ENCODE assay signal across 27 cellular contexts in genomic region chr10:114115661-114116060, GRCh38. TPM values are rescaled to one million over a fixed set of nuclear protein-coding genes. Genes with fewer than 3 reads are reported as not detected.
DNase-seq lines count a peak whose midpoint lies in the region; ATAC-seq and TF ChIP-seq lines count a peak whose summit lies in the region.
"Had no signal": no experiment of that assay in that cellular context is flagged by ENCODE, and none has a peak within 500 bp of the region (broad histone marks: within the 10 kb centered on the region; RNA-seq: fewer than 3 reads in every experiment).

No MANE protein-coding gene starts in this region.

- H3K4me2 ChIP-seq in trophoblast cell (ENCODE audit: low read length), result no peak overlapping the region

- H3K23ac ChIP-seq in trophoblast cell (ENCODE audit: low read length), result peak overlapping the region; percentile 47

- WGBS in trophoblast cell (ENCODE audit: extremely low coverage, insufficient coverage, insufficient read length), result no CpG with 5 or more reads among the region's 5 CpGs

- H3K4me3 ChIP-seq in trophoblast cell (ENCODE audit: low read depth, low read length), result no peak overlapping the region
- H3K4me3 ChIP-seq: GM23248, MG63, Peyer's patch had no signal

- no peak overlapping the region for H3K27ac ChIP-seq in trophoblast cell (ENCODE audit: low read depth, low read length)
- H3K27ac ChIP-seq: 22Rv1, C4-2B, GM23248, Peyer's patch had no signal

- ATAC-seq in HG03378 (IDR thresholded peaks at IDR 0.05; ENCODE audit: unreplicated experiment) (no peak), GM18907 (IDR thresholded peaks at IDR 0.05; ENCODE audit: unreplicated experiment) (no peak), GM18505 (IDR thresholded peaks at IDR 0.05; ENCODE audit: unreplicated experiment) (no peak)
- ATAC-seq: CD8-positive, alpha-beta T cell had no signal

- no peaks in the 10 kb centered on the region for H3K79me2 ChIP-seq in trophoblast cell (ENCODE audit: control insufficient read depth, insufficient read depth, low read length, poor library complexity)

- no peak overlapping the region for H3K4ac ChIP-seq in trophoblast cell (ENCODE audit: low read depth, low read length)

- DNase-seq in DMS153 (lab: John Stamatoyannopoulos, UW), result peak; percentile 32
- DNase-seq in DMS153 treated with DMSO at 0.1 percent for 48 hours (lab: John Stamatoyannopoulos, UW; ENCODE audit: unreplicated experiment), result no peak
- peak; percentile 11 for DNase-seq in NCI-H2029 treated with DMSO at 0.1 percent for 48 hours (lab: John Stamatoyannopoulos, UW)
- DNase-seq in NCI-H510A (lab: John Stamatoyannopoulos, UW), result peak; percentile 48
- peak in 1 of 2 donors; percentile 46 for DNase-seq in trophoblast cell
- DNase-seq: CD8-positive, alpha-beta T cell; DMS 273 treated with DMSO at 0.1 percent for 48 hours; DND-41; GM23248; H9; IMR-90; KG1; MG63; NCI-H1417 treated with DMSO at 0.1 percent for 48 hours; NCI-H1694 treated with DMSO at 0.1 percent for 48 hours; NCI-H2107; NCI-H2227 treated with DMSO at 0.1 percent for 48 hours; NCI-H524 treated with DMSO at 0.1 percent for 48 hours; OCI-M1; Peyer's patch; SHP77 treated with DMSO at 0.1 percent for 48 hours; T-helper 1 cell had no signal

- H2BK12ac ChIP-seq in trophoblast cell (ENCODE audit: low read length), result no peak overlapping the region

- H2AFZ ChIP-seq in trophoblast cell (ENCODE audit: insufficient read depth, low read length, poor library complexity), result no peak overlapping the region
- H2AFZ ChIP-seq: GM23248 had no signal

- H4K91ac ChIP-seq in trophoblast cell (ENCODE audit: low read depth, low read length), result no peak overlapping the region

- H2AK5ac ChIP-seq in trophoblast cell (ENCODE audit: low read length), result no peak overlapping the region

- H4K12ac ChIP-seq in trophoblast cell (ENCODE audit: low read depth, low read length), result no peak overlapping the region

- H3K79me1 ChIP-seq in trophoblast cell (ENCODE audit: low read length), result no peaks in the 10 kb centered on the region

- H3K18ac ChIP-seq in trophoblast cell (ENCODE audit: low read length), result no peak overlapping the region

- no peak overlapping the region for H2BK120ac ChIP-seq in trophoblast cell (ENCODE audit: insufficient read depth, low read length, poor library complexity)

- H2BK5ac ChIP-seq in trophoblast cell (ENCODE audit: low read depth, low read length, poor library complexity), result no peak overlapping the region

- no peaks in the 10 kb centered on the region for H3K9me3 ChIP-seq in trophoblast cell (ENCODE audit: insufficient read depth, low read depth, low read length)
- H3K9me3 ChIP-seq: MG63, Peyer's patch had no signal

- no peaks in the 10 kb centered on the region for H3K4me1 ChIP-seq in trophoblast cell (ENCODE audit: control insufficient read depth in 1 of 2, insufficient read depth in 2 of 2, low read length in 2 of 2)
- H3K4me1 ChIP-seq: Peyer's patch had no signal

- peaks cover 0 to 3% of the 10 kb centered on the region in 2 experiments for H3K36me3 ChIP-seq in trophoblast cell (ENCODE audit: control insufficient read depth in 1 of 2, insufficient read depth in 2 of 2, low read length in 2 of 2)
- H3K36me3 ChIP-seq: MG63 had no signal

- no peak for TF ChIP-seq POLR2A in GM18505 (IDR thresholded peaks at IDR 0.05; ENCODE audit: borderline replicate concordance, extremely low read depth, insufficient read depth, insufficient read length)

- no peak overlapping the region for H4K8ac ChIP-seq in trophoblast cell (ENCODE audit: low read depth, low read length)

- no peak overlapping the region for H3K9ac ChIP-seq in trophoblast cell (ENCODE audit: low read length)
- H3K9ac ChIP-seq: GM23248 had no signal

- no peaks in the 10 kb centered on the region for H3K27me3 ChIP-seq in trophoblast cell (ENCODE audit: insufficient read depth, low read length)
- H3K27me3 ChIP-seq: Peyer's patch had no signal

- no peak overlapping the region for H3K14ac ChIP-seq in trophoblast cell (ENCODE audit: low read length)

RNA-seq across cellular contexts. Expression of gene CCDC186, which starts 58.3 kb away (rescaled TPM):
- 30.2 and 30.7 TPM in 2 replicates for polyA plus RNA-seq in trophoblast cell (2013)
